In genomic region chr17:35202582-35202981, GRCh38 we compare ENCODE assay signal across 13 cellular contexts. TPM values are rescaled to one million over a fixed set of nuclear protein-coding genes. Genes with fewer than 3 reads are reported as not detected.
"Had no signal": no experiment of that assay in that cellular context is flagged by ENCODE, and none has a peak within 500 bp of the region (broad histone marks: within the 10 kb centered on the region; RNA-seq: fewer than 3 reads in every experiment).

No MANE protein-coding gene starts in this region.

RNA-seq across cellular contexts. Expression of gene SLC35G3, which starts 8.4 kb away (rescaled TPM):
- total RNA-seq: activated CD4-positive, alpha-beta memory T cell treated with anti-CD3 and anti-CD28 coated beads for 36 hours; activated CD4-positive, alpha-beta memory T cell treated with anti-CD3 and anti-CD28 coated beads, Interleukin-2, amount 10 ng/mL, durations not matched to agents 7 days and 5 days; activated CD4-positive, alpha-beta T cell treated with anti-CD3 and anti-CD28 coated beads for 36 hours; activated CD4-positive, alpha-beta T cell treated with anti-CD3 and anti-CD28 coated beads, Interleukin-2, amount 10 ng/mL, durations not matched to agents 24 days and 14 days; activated CD4-positive, alpha-beta T cell treated with anti-CD3 and anti-CD28 coated beads, Interleukin-2, amount 10 ng/mL, durations not matched to agents 7 days and 5 days; activated CD8-positive, alpha-beta memory T cell treated with anti-CD3 and anti-CD28 coated beads for 36 hours; activated CD8-positive, alpha-beta memory T cell treated with anti-CD3 and anti-CD28 coated beads, Interleukin-2, amount 10 ng/mL, durations not matched to agents 7 days and 5 days; activated CD8-positive, alpha-beta T cell treated with anti-CD3 and anti-CD28 coated beads for 36 hours; activated CD8-positive, alpha-beta T cell treated with anti-CD3 and anti-CD28 coated beads, Interleukin-2, amount 10 ng/mL, durations not matched to agents 7 days and 5 days; T-helper 1 cell treated with Interleukin-12 subunit alpha and Interleukin-12 subunit beta and Interleukin-4 antibody, amounts not matched to agents 30 ng/mL and 1 ng/mL, for 36 hours; T-helper 2 cell treated with Interferon-gamma antibody and Interleukin-4, amounts not matched to agents 100 ng/mL and 5 ng/mL, for 36 hours; WTC11 had no signal

RNA-seq across cellular contexts. Expression of gene UNC45B, which starts 55.0 kb away (rescaled TPM):
- total RNA-seq: activated B cell treated with CpG ODN at 0.5 μM for 24 hours; activated CD4-positive, alpha-beta T cell treated with anti-CD3 and anti-CD28 coated beads, Interleukin-2, amount 10 ng/mL, durations not matched to agents 24 days and 14 days; activated CD8-positive, alpha-beta memory T cell treated with anti-CD3 and anti-CD28 coated beads for 36 hours; activated CD8-positive, alpha-beta T cell treated with anti-CD3 and anti-CD28 coated beads, Interleukin-2, amount 10 ng/mL, durations not matched to agents 7 days and 5 days had no signal
